18 cellular contexts compared by ENCODE assay signal in genomic region chr19:17070912-17071311, GRCh38. TPM values are rescaled to one million over a fixed set of nuclear protein-coding genes. Genes with fewer than 3 reads are reported as not detected.
DNase-seq lines count a peak whose midpoint lies in the region; ATAC-seq and TF ChIP-seq lines count a peak whose summit lies in the region.
"Had no signal": no experiment of that assay in that cellular context is flagged by ENCODE, and none has a peak within 500 bp of the region (broad histone marks: within the 10 kb centered on the region; RNA-seq: fewer than 3 reads in every experiment).

No MANE protein-coding gene starts in this region.

- TF ChIP-seq POLR2A in IMR-90 (IDR thresholded peaks at IDR 0.05; ENCODE audit: low read depth, low read length), result no peak

- in situ Hi-C loops in IMR-90 (cut with MboI; ENCODE audit: low sequenced_read_pairs), result loop anchor here (5.0 kb wide), 1 partner anchor 216 kb away; no protein-coding TSS in a partner anchor

- no peak overlapping the region for H4K91ac ChIP-seq in IMR-90 (ENCODE audit: insufficient read depth, low read depth, low read length)

- H3K56ac ChIP-seq in IMR-90 (ENCODE audit: extremely low read depth, insufficient read depth, low read length), result no peak overlapping the region

- peaks cover 10% of the 10 kb centered on the region; the same call in 1 of the 2 replicates for H4K20me1 ChIP-seq in IMR-90 (ENCODE audit: insufficient read depth, low read length)

- no peaks in the 10 kb centered on the region for H3K9me3 ChIP-seq in heart right ventricle
- H3K9me3 ChIP-seq in IMR-90 (ENCODE audit: control insufficient read depth, insufficient read depth, low read length), result no peaks in the 10 kb centered on the region
- no peaks in the 10 kb centered on the region for H3K9me3 ChIP-seq in endodermal cell (ENCODE audit: control insufficient read depth, low read length)

- no peak overlapping the region for H3K4me3 ChIP-seq in heart right ventricle
- H3K4me3 ChIP-seq in IMR-90 (ENCODE audit: insufficient read depth, low read depth, low read length), result no peak overlapping the region
- no peak overlapping the region for H3K4me3 ChIP-seq in endodermal cell (ENCODE audit: low read length)
- H3K4me3 ChIP-seq: GM12878, GM23338 had no signal

- no peak overlapping the region for H3K4me3 Mint-ChIP-seq in endodermal cell
- no peak overlapping the region for H3K4me3 Mint-ChIP-seq in stimulated activated effector memory CD8-positive, alpha-beta T cell treated with anti-CD3 and anti-CD28 coated beads, Interleukin-12 subunit alpha, Interleukin-12 subunit beta, amount 100 ng/mL, for 72 hours
- H3K4me3 Mint-ChIP-seq: CD4-positive, alpha-beta T cell; GM23338 had no signal

- H2BK15ac ChIP-seq in IMR-90 (ENCODE audit: low read depth, low read length), result no peak overlapping the region

- no peak overlapping the region for H2AFZ ChIP-seq in IMR-90 (replicated peaks; ENCODE audit: low read length, poor library complexity)
- H2AFZ ChIP-seq: GM23338 had no signal

- peaks cover 2% of the 10 kb centered on the region; the same call in 1 of the 2 replicates for H3K9me1 ChIP-seq in IMR-90 (ENCODE audit: insufficient read depth, low read length)

- no peak overlapping the region for H3K14ac ChIP-seq in IMR-90 (replicated peaks; ENCODE audit: low read depth, low read length)

- no peak overlapping the region for H2AK5ac ChIP-seq in IMR-90 (ENCODE audit: low read depth, low read length)

- BruUV-seq in IMR-90 (replicated peaks; lab: Mats Ljungman, UMichigan), result no TSS peak

- H3K18ac ChIP-seq in IMR-90 (ENCODE audit: low read depth, low read length), result no peak overlapping the region

- H3K36me3 ChIP-seq in heart right ventricle (peaks cover 0 to 36% (median 0%) of the 10 kb centered on the region in 9 donors), IMR-90 (ENCODE audit: control insufficient read depth, insufficient read depth, low read length) (peaks cover 3% of the 10 kb centered on the region; the same call in 1 of the 2 replicates), endodermal cell (ENCODE audit: control insufficient read depth, insufficient read depth, low read length) (peaks cover 41% of the 10 kb centered on the region)

- dilution Hi-C loops in IMR-90 (cut with HindIII; ENCODE audit: low sequenced_read_pairs, unreplicated experiment), result no loop called here

- H4K5ac ChIP-seq in IMR-90 (ENCODE audit: low read depth, low read length), result no peak overlapping the region

- peak overlapping the region; percentile 27 for H3K27ac Mint-ChIP-seq in endodermal cell
- H3K27ac Mint-ChIP-seq in stimulated activated effector memory CD8-positive, alpha-beta T cell treated with anti-CD3 and anti-CD28 coated beads, Interleukin-12 subunit alpha, Interleukin-12 subunit beta, amount 100 ng/mL, for 72 hours, result peak overlapping the region; percentile 6
- H3K27ac Mint-ChIP-seq: CD4-positive, alpha-beta T cell; GM23338 had no signal

- DNase-seq in heart right ventricle (no peak), left ventricle myocardium superior (no peak), IMR-90 (no peak), endodermal cell (no peak), NCI-H1092 (lab: John Stamatoyannopoulos, UW) (no peak), HCEC 1CT (no peak), GM20000 (ENCODE audit: low spot score) (no peak)
- no peak for DNase-seq in stimulated activated effector memory CD8-positive, alpha-beta T cell treated with anti-CD3 and anti-CD28 coated beads, Interleukin-12 subunit alpha, Interleukin-12 subunit beta, amount 100 ng/mL, for 72 hours (ENCODE audit: low spot score in 2 of 2)
- DNase-seq: ACHN; C1 segment of cervical spinal cord; Calu3; CD4-positive, alpha-beta T cell; DMS 273 treated with DMSO at 0.1 percent for 48 hours; H7 had no signal

- no peak overlapping the region for H3K4me2 ChIP-seq in IMR-90 (ENCODE audit: low read depth, low read length)
- H3K4me2 ChIP-seq: GM23338 had no signal

- H3K4me1 ChIP-seq in heart right ventricle (peaks cover 4 to 37% (median 26%) of the 10 kb centered on the region in 9 donors), IMR-90 (ENCODE audit: control insufficient read depth, insufficient read depth, low read length) (peaks cover 8% of the 10 kb centered on the region), endodermal cell (ENCODE audit: control insufficient read depth, insufficient read depth, low read length) (peaks cover 4% of the 10 kb centered on the region)

- ATAC-seq in heart right ventricle (no peak), left ventricle myocardium superior (no peak), IMR-90 (ENCODE audit: low read depth) (no peak)
- ATAC-seq in stimulated activated effector memory CD8-positive, alpha-beta T cell treated with anti-CD3 and anti-CD28 coated beads, Interleukin-12 subunit alpha, Interleukin-12 subunit beta, amount 100 ng/mL, for 72 hours, result no peak
- ATAC-seq: GM12878, GM23338 had no signal

- H3K79me1 ChIP-seq in IMR-90 (ENCODE audit: low read depth in 1 of 2, low read length in 2 of 2), result peaks cover 30 to 63% of the 10 kb centered on the region in 2 experiments

- H3K23ac ChIP-seq in IMR-90 (ENCODE audit: low read depth, low read length), result no peak overlapping the region

- H2AK9ac ChIP-seq in IMR-90 (replicated peaks; ENCODE audit: low read depth, low read length, poor library complexity), result peak overlapping the region; percentile 61

- 63 to 72% methylated on average over 7 of the region's 7 CpGs for WGBS in heart right ventricle, 2 donors
- WGBS in IMR-90 (ENCODE audit: extremely low coverage in 2 of 2, insufficient read length in 1 of 2), 2 experiments, result 94% methylated on average over 5 of the region's 7 CpGs; no CpG with 5 or more reads in 1 of the 2 experiments
- WGBS in endodermal cell (ENCODE audit: insufficient coverage in 1 of 2, insufficient read length in 1 of 2), 2 experiments, result 93 to 95% methylated on average over 6 to 7 of the region's 7 CpGs

- peaks cover 40% of the 10 kb centered on the region for H3K36me3 Mint-ChIP-seq in endodermal cell (ENCODE audit: low read depth)
- peaks cover 82% of the 10 kb centered on the region for H3K36me3 Mint-ChIP-seq in stimulated activated effector memory CD8-positive, alpha-beta T cell treated with anti-CD3 and anti-CD28 coated beads, Interleukin-12 subunit alpha, Interleukin-12 subunit beta, amount 100 ng/mL, for 72 hours

- H3K4ac ChIP-seq in IMR-90 (ENCODE audit: low read depth, low read length), result no peak overlapping the region

- POLR2A ChIA-PET in IMR-90 (lab: Charles Lee; ENCODE audit: unreplicated experiment), result no interaction called here

- CTCF ChIA-PET in IMR-90 (lab: Yijun Ruan, JAX), result interaction anchor here (0.6 kb wide), 1 partner anchor 49 kb away, joined by 3 read pairs; no protein-coding TSS in a partner anchor

- no peak overlapping the region for H2BK120ac ChIP-seq in IMR-90 (ENCODE audit: low read depth, low read length)

- H2BK20ac ChIP-seq in IMR-90 (ENCODE audit: low read depth, low read length), result no peak overlapping the region

- no peak overlapping the region for H4K8ac ChIP-seq in IMR-90 (ENCODE audit: low read depth in 2 of 2, low read length in 2 of 2)

- H3K27me3 ChIP-seq in heart right ventricle (no peaks in the 10 kb centered on the region), IMR-90 (ENCODE audit: control insufficient read depth, insufficient read depth, low read length) (no peaks in the 10 kb centered on the region), endodermal cell (ENCODE audit: control insufficient read depth, insufficient read depth, low read length, poor library complexity, severe bottlenecking) (no peaks in the 10 kb centered on the region)

- TF ChIP-seq RAD21 in IMR-90 (IDR thresholded peaks at IDR 0.05; ENCODE audit: low read length), result no peak

- peaks cover 24% of the 10 kb centered on the region for H3K4me1 Mint-ChIP-seq in endodermal cell
- peaks cover 56% of the 10 kb centered on the region for H3K4me1 Mint-ChIP-seq in stimulated activated effector memory CD8-positive, alpha-beta T cell treated with anti-CD3 and anti-CD28 coated beads, Interleukin-12 subunit alpha, Interleukin-12 subunit beta, amount 100 ng/mL, for 72 hours

- H3K9me3 Mint-ChIP-seq in endodermal cell, result no peaks in the 10 kb centered on the region
- H3K9me3 Mint-ChIP-seq in stimulated activated effector memory CD8-positive, alpha-beta T cell treated with anti-CD3 and anti-CD28 coated beads, Interleukin-12 subunit alpha, Interleukin-12 subunit beta, amount 100 ng/mL, for 72 hours, result no peaks in the 10 kb centered on the region
- H3K9me3 Mint-ChIP-seq: CD4-positive, alpha-beta T cell; GM23338 had no signal

- no peaks in the 10 kb centered on the region for H3K27me3 Mint-ChIP-seq in endodermal cell (ENCODE audit: insufficient read depth)
- H3K27me3 Mint-ChIP-seq: CD4-positive, alpha-beta T cell had no signal

- intact Hi-C loops in heart right ventricle (cut with DNase I) (loop anchor here in 1 of 10 donors (10.0 kb wide), 2 partner anchors 154 to 1224 kb away; partner anchors contain the start of gene OCEL1), left ventricle myocardium superior (cut with micrococcal nuclease) (no loop called here), IMR-90 (cut with micrococcal nuclease) (no loop called here)

- H3K27ac ChIP-seq in heart right ventricle (peak overlapping the region in 6 of 10 donors; percentile 5 to 53 (median 40)), IMR-90 (ENCODE audit: insufficient read depth, low read length) (no peak overlapping the region), endodermal cell (ENCODE audit: low read depth, low read length) (no peak overlapping the region)

- H2BK5ac ChIP-seq in IMR-90 (ENCODE audit: low read depth, low read length, poor library complexity, severe bottlenecking), result no peak overlapping the region

- TF ChIP-seq CTCF in heart right ventricle (IDR thresholded peaks at IDR 0.05), result no peak
- no peak for TF ChIP-seq CTCF in IMR-90 (conservative IDR thresholded peaks at IDR 0.05; ENCODE audit: low read depth, low read length)
- no peak for TF ChIP-seq CTCF in endodermal cell (conservative IDR thresholded peaks at IDR 0.05)
- no peak for TF ChIP-seq CTCF in GM20000 (IDR thresholded peaks at IDR 0.05; ENCODE audit: extremely low read depth, missing control alignments)

- no peak overlapping the region for H3K9ac ChIP-seq in IMR-90 (ENCODE audit: low read depth, low read length)
- H3K9ac ChIP-seq in endodermal cell (ENCODE audit: extremely low read depth, low read length, poor library complexity, severe bottlenecking), result no peak overlapping the region

RNA-seq across cellular contexts. Expression of gene HAUS8, which starts 4.3 kb away (rescaled TPM):
- total RNA-seq in heart right ventricle (1 to 10 TPM; 2.0 to 9.1 (median 4.7) TPM), left ventricle myocardium superior (6.1 TPM), IMR-90 (2012; rRNA removed) (3.4 and 3.9 TPM in 2 replicates), endodermal cell (10 to 100 TPM; 19.4 to 19.9 TPM)
- polyA plus RNA-seq in heart right ventricle (10 to 100 TPM in 1 of 2 donors, 1 to 10 TPM in 1; 4.4 to 10.2 TPM), IMR-90 (2012; rRNA removed) (12.8 and 14.2 TPM in 2 replicates)
- polyA plus RNA-seq in IMR-90 (2012; cell fraction: cytosol; rRNA removed), result 5.6 and 11.0 TPM in 2 replicates
- 9.8 and 12.0 TPM in 2 replicates for polyA plus RNA-seq in IMR-90 (2012; cell fraction: nucleus; rRNA removed; ENCODE audit: low replicate concordance)
- 26.3 TPM for polyA plus RNA-seq in endodermal cell (2013, experiment 1 of 2)
- polyA plus RNA-seq in endodermal cell (2013, experiment 2 of 2), result 17.7 TPM

RNA-seq across cellular contexts. Expression of gene MYO9B, which starts 4.7 kb away (rescaled TPM):
- total RNA-seq in heart right ventricle, result 10 to 100 TPM; 19.9 to 55.0 (median 27.5) TPM
- polyA plus RNA-seq in heart right ventricle, result 10 to 100 TPM; 27.9 to 55.2 TPM
- 38.1 TPM for total RNA-seq in left ventricle myocardium superior
- 59.7 and 61.8 TPM in 2 replicates for total RNA-seq in IMR-90 (2012; rRNA removed)
- 77.8 and 91.3 TPM in 2 replicates for polyA plus RNA-seq in IMR-90 (2012; rRNA removed)
- 40.1 and 51.5 TPM in 2 replicates for polyA plus RNA-seq in IMR-90 (2012; cell fraction: cytosol; rRNA removed)
- 248 and 366 TPM in 2 replicates for polyA plus RNA-seq in IMR-90 (2012; cell fraction: nucleus; rRNA removed; ENCODE audit: low replicate concordance)
- total RNA-seq in endodermal cell, result 10 to 100 TPM; 79.4 to 96.8 TPM
- polyA plus RNA-seq in endodermal cell (2013, experiment 1 of 2), result 92.6 TPM
- polyA plus RNA-seq in endodermal cell (2013, experiment 2 of 2), result 90.7 TPM

RNA-seq across cellular contexts. Expression of gene CPAMD8, which starts 44.3 kb away (rescaled TPM):
- total RNA-seq in heart right ventricle, result 10 to 100 TPM in 6 of 10 donors, 1 to 10 TPM in 4; 4.8 to 30.4 (median 10.5) TPM
- polyA plus RNA-seq in heart right ventricle, result 10 to 100 TPM; 11.0 to 77.9 TPM
- total RNA-seq in left ventricle myocardium superior, result 12.5 TPM
- total RNA-seq in IMR-90 (2012; rRNA removed), result 0.28 and 0.36 TPM in 2 replicates
- polyA plus RNA-seq in IMR-90 (2012; rRNA removed), result 0.63 and 0.79 TPM in 2 replicates
- polyA plus RNA-seq in IMR-90 (2012; cell fraction: cytosol; rRNA removed), result 0.96 and 1.3 TPM in 2 replicates
- 2.5 and 4.3 TPM in 2 replicates for polyA plus RNA-seq in IMR-90 (2012; cell fraction: nucleus; rRNA removed; ENCODE audit: low replicate concordance)
- 10 to 100 TPM; 19.7 to 22.9 TPM for total RNA-seq in endodermal cell
- 15.1 TPM for polyA plus RNA-seq in endodermal cell (2013, experiment 1 of 2)
- polyA plus RNA-seq in endodermal cell (2013, experiment 2 of 2), result 11.6 TPM
- total RNA-seq: A172, HT1080 had no signal

Comparison
In these comparisons a context has a peak if more than half of its experiments do, and no peak if none do; other contexts are left out.
1. H3K27ac ChIP-seq: peak in heart right ventricle (6 of 10); none in IMR-90 (single experiment) and endodermal cell (single experiment).